In genomic region chr2:4891394-4891793, GRCh38 we compare ENCODE assay signal across 32 cellular contexts.
"Had no signal": no experiment of that assay in that cellular context is flagged by ENCODE, and none has a peak within 500 bp of the region (broad histone marks: within the 10 kb centered on the region; RNA-seq: fewer than 3 reads in every experiment).

No MANE protein-coding gene starts in this region.

- H3K4me3 ChIP-seq: adrenal gland, body of pancreas, breast epithelium had no signal

- H3K27me3 Mint-ChIP-seq: activated B cell treated with CpG ODN at 0.5 μM for 24 hours; activated CD4-positive, alpha-beta memory T cell treated with anti-CD3 and anti-CD28 coated beads, Interleukin-2, amount 10 ng/mL, durations not matched to agents 7 days and 5 days; activated CD4-positive, alpha-beta T cell treated with anti-CD3 and anti-CD28 coated beads, Interleukin-2, amount 10 ng/mL, durations not matched to agents 24 days and 14 days; activated CD8-positive, alpha-beta memory T cell treated with anti-CD3 and anti-CD28 coated beads, Interleukin-2, amount 10 ng/mL, durations not matched to agents 7 days and 5 days; activated naive CD8-positive, alpha-beta T cell treated with anti-CD3 and anti-CD28 coated beads for 36 hours; activated T-cell treated with anti-CD3 and anti-CD28 coated beads, Interleukin-2, amount 50 U/mL, for 24 hours had no signal

- DNase-seq: activated B cell treated with CpG ODN at 0.5 μM for 24 hours; activated CD4-positive, alpha-beta memory T cell treated with anti-CD3 and anti-CD28 coated beads, Interleukin-2, amount 10 ng/mL, durations not matched to agents 7 days and 5 days; activated CD4-positive, alpha-beta T cell treated with anti-CD3 and anti-CD28 coated beads for 4 hours; activated CD4-positive, alpha-beta T cell treated with anti-CD3 and anti-CD28 coated beads, Interleukin-2, amount 10 ng/mL, durations not matched to agents 24 days and 14 days; activated CD4-positive, alpha-beta T cell treated with anti-CD3 and anti-CD28 coated beads, Interleukin-2, amount 50 U/mL, for 1 hour; activated CD4-positive, alpha-beta T cell treated with anti-CD3 and anti-CD28 coated beads, Interleukin-2, amount 50 U/mL, for 48 hours; activated CD4-positive, CD25-positive, alpha-beta regulatory T cell treated with anti-CD3 and anti-CD28 coated beads, Interleukin-2, amount 50 U/mL, for 72 hours; activated CD8-positive, alpha-beta memory T cell treated with anti-CD3 and anti-CD28 coated beads for 24 hours; activated CD8-positive, alpha-beta memory T cell treated with anti-CD3 and anti-CD28 coated beads, Interleukin-2, amount 10 ng/mL, durations not matched to agents 7 days and 5 days; activated CD8-positive, alpha-beta memory T cell treated with anti-CD3 and anti-CD28 coated beads, Interleukin-2, amount 50 U/mL, for 48 hours; activated CD8-positive, alpha-beta T cell treated with anti-CD3 and anti-CD28 coated beads, Interleukin-2, amount 10 ng/mL, durations not matched to agents 7 days and 5 days; activated effector memory CD4-positive, alpha-beta T cell treated with Interleukin-2 at 50 U/mL for 16 hours; activated gamma-delta T cell; activated naive CD4-positive, alpha-beta T cell treated with anti-CD3 and anti-CD28 coated beads, Interleukin-2, amount 50 U/mL, for 16 hours; activated naive CD4-positive, alpha-beta T cell treated with Interleukin-2 at 50 U/mL for 16 hours; activated naive CD8-positive, alpha-beta T cell treated with anti-CD3 and anti-CD28 coated beads for 36 hours; activated T-cell treated with anti-CD3 and anti-CD28 coated beads, Interleukin-2, amount 50 U/mL, for 24 hours; activated T-cell treated with anti-CD3 and anti-CD28 coated beads, Interleukin-2, amount 50 U/mL, for 48 hours; adrenal gland; amniotic stem cell; aorta; body of pancreas; brain microvascular endothelial cell; central memory CD4-positive, alpha-beta T cell; T-helper 2 cell; T-helper 9 cell had no signal

- H3K36me3 Mint-ChIP-seq: activated CD8-positive, alpha-beta memory T cell treated with anti-CD3 and anti-CD28 coated beads, Interleukin-2, amount 10 ng/mL, durations not matched to agents 7 days and 5 days; activated naive CD4-positive, alpha-beta T cell treated with anti-CD3 and anti-CD28 coated beads, Interleukin-2, amount 50 U/mL, for 72 hours; activated naive CD8-positive, alpha-beta T cell treated with anti-CD3 and anti-CD28 coated beads for 36 hours had no signal

- H3K27me3 ChIP-seq: adrenal gland, body of pancreas, brain microvascular endothelial cell, breast epithelium had no signal

- H3K27ac Mint-ChIP-seq: activated B cell treated with CpG ODN at 0.5 μM for 24 hours; activated CD4-positive, alpha-beta memory T cell treated with anti-CD3 and anti-CD28 coated beads, Interleukin-2, amount 10 ng/mL, durations not matched to agents 7 days and 5 days; activated CD4-positive, alpha-beta T cell treated with anti-CD3 and anti-CD28 coated beads, Interleukin-2, amount 10 ng/mL, durations not matched to agents 24 days and 14 days; activated CD8-positive, alpha-beta memory T cell treated with anti-CD3 and anti-CD28 coated beads, Interleukin-2, amount 10 ng/mL, durations not matched to agents 7 days and 5 days; activated CD8-positive, alpha-beta T cell treated with anti-CD3 and anti-CD28 coated beads, Interleukin-2, amount 10 ng/mL, durations not matched to agents 7 days and 5 days; activated naive CD4-positive, alpha-beta T cell treated with anti-CD3 and anti-CD28 coated beads, Interleukin-2, amount 50 U/mL, for 72 hours; activated naive CD8-positive, alpha-beta T cell treated with anti-CD3 and anti-CD28 coated beads for 36 hours; activated T-cell treated with anti-CD3 and anti-CD28 coated beads, Interleukin-2, amount 50 U/mL, for 24 hours; activated T-helper 2 cell treated with anti-CD3 and anti-CD28 coated beads, Interferon-gamma antibody, Interleukin-2, Interleukin-4, amounts not matched to agents 10 μg/mL and 5 μg/mL and 100 μg/mL, durations not matched to agents 14 hours and 24 hours and 36 hours; T-helper 1 cell treated with Interleukin-12 subunit alpha and Interleukin-12 subunit beta and Interleukin-4 antibody, amounts not matched to agents 30 μg/mL and 1 μg/mL, for 36 hours; T-helper 2 cell treated with Interferon-gamma antibody and Interleukin-4, amounts not matched to agents 5 μg/mL and 100 μg/mL, for 36 hours had no signal

- H3K36me3 ChIP-seq: adrenal gland, brain microvascular endothelial cell, breast epithelium had no signal

- ATAC-seq: activated CD8-positive, alpha-beta memory T cell treated with anti-CD3 and anti-CD28 coated beads, Interleukin-2, amount 10 ng/mL, durations not matched to agents 7 days and 5 days; activated CD8-positive, alpha-beta T cell treated with anti-CD3 and anti-CD28 coated beads, Interleukin-2, amount 10 ng/mL, durations not matched to agents 7 days and 5 days; activated naive CD4-positive, alpha-beta T cell treated with anti-CD3 and anti-CD28 coated beads, Interleukin-2, amount 50 U/mL, for 72 hours; body of pancreas had no signal

- H3K4me1 ChIP-seq: adrenal gland, body of pancreas, breast epithelium had no signal

- H3K9me3 Mint-ChIP-seq: activated CD4-positive, alpha-beta T cell treated with anti-CD3 and anti-CD28 coated beads, Interleukin-2, amount 10 ng/mL, durations not matched to agents 24 days and 14 days had no signal

- H3K9me3 ChIP-seq: adrenal gland, body of pancreas, breast epithelium had no signal

- H3K4me1 Mint-ChIP-seq: activated B cell treated with CpG ODN at 0.5 μM for 24 hours; activated CD4-positive, alpha-beta memory T cell treated with anti-CD3 and anti-CD28 coated beads, Interleukin-2, amount 10 ng/mL, durations not matched to agents 7 days and 5 days; activated CD4-positive, alpha-beta T cell treated with anti-CD3 and anti-CD28 coated beads, Interleukin-2, amount 10 ng/mL, durations not matched to agents 24 days and 14 days; activated CD8-positive, alpha-beta memory T cell treated with anti-CD3 and anti-CD28 coated beads, Interleukin-2, amount 10 ng/mL, durations not matched to agents 7 days and 5 days; activated naive CD8-positive, alpha-beta T cell treated with anti-CD3 and anti-CD28 coated beads for 36 hours had no signal

- H3K4me3 Mint-ChIP-seq: activated B cell treated with CpG ODN at 0.5 μM for 24 hours; activated CD4-positive, alpha-beta memory T cell treated with anti-CD3 and anti-CD28 coated beads, Interleukin-2, amount 10 ng/mL, durations not matched to agents 7 days and 5 days; activated CD4-positive, alpha-beta T cell treated with anti-CD3 and anti-CD28 coated beads, Interleukin-2, amount 10 ng/mL, durations not matched to agents 24 days and 14 days; activated CD8-positive, alpha-beta memory T cell treated with anti-CD3 and anti-CD28 coated beads, Interleukin-2, amount 10 ng/mL, durations not matched to agents 7 days and 5 days; activated CD8-positive, alpha-beta T cell treated with anti-CD3 and anti-CD28 coated beads, Interleukin-2, amount 10 ng/mL, durations not matched to agents 7 days and 5 days; activated naive CD8-positive, alpha-beta T cell treated with anti-CD3 and anti-CD28 coated beads for 36 hours; activated T-cell treated with anti-CD3 and anti-CD28 coated beads, Interleukin-2, amount 50 U/mL, for 24 hours; T-helper 1 cell treated with Interleukin-12 subunit alpha and Interleukin-12 subunit beta and Interleukin-4 antibody, amounts not matched to agents 30 μg/mL and 1 μg/mL, for 36 hours; T-helper 2 cell treated with Interferon-gamma antibody and Interleukin-4, amounts not matched to agents 5 μg/mL and 100 μg/mL, for 36 hours had no signal

- H3K27ac ChIP-seq: adrenal gland, body of pancreas, brain microvascular endothelial cell, breast epithelium, VCaP had no signal
